Comparison of ENCODE assay signal across 1 cellular context in genomic region chr7:150420987-150421674, GRCh38.
TF ChIP-seq lines count a peak whose summit lies in the region.

No MANE protein-coding gene starts in this region.

TF ChIP-seq in SK-N-SH treated with all-trans-retinoic acid at 6 μM for 48 hours, 23 proteins besides CTCF, POLR2A, EP300 and RAD21 (continued from another document):
- TF ChIP-seq, protein P1, sequence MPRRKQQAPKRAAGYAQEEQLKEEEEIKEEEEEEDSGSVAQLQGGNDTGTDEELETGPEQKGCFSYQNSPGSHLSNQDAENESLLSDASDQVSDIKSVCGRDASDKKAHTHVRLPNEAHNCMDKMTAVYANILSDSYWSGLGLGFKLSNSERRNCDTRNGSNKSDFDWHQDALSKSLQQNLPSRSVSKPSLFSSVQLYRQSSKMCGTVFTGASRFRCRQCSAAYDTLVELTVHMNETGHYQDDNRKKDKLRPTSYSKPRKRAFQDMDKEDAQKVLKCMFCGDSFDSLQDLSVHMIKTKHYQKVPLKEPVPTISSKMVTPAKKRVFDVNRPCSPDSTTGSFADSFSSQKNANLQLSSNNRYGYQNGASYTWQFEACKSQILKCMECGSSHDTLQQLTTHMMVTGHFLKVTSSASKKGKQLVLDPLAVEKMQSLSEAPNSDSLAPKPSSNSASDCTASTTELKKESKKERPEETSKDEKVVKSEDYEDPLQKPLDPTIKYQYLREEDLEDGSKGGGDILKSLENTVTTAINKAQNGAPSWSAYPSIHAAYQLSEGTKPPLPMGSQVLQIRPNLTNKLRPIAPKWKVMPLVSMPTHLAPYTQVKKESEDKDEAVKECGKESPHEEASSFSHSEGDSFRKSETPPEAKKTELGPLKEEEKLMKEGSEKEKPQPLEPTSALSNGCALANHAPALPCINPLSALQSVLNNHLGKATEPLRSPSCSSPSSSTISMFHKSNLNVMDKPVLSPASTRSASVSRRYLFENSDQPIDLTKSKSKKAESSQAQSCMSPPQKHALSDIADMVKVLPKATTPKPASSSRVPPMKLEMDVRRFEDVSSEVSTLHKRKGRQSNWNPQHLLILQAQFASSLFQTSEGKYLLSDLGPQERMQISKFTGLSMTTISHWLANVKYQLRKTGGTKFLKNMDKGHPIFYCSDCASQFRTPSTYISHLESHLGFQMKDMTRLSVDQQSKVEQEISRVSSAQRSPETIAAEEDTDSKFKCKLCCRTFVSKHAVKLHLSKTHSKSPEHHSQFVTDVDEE (CRISPR knock-in tag; IDR thresholded peaks at IDR 0.05) = no peak
TF ChIP-seq in SK-N-SH treated with all-trans-retinoic acid at 6 μM for 48 hours: peak in this region for 0.
